ENCODE assay signal across 7 cellular contexts in the genomic region with DNA sequence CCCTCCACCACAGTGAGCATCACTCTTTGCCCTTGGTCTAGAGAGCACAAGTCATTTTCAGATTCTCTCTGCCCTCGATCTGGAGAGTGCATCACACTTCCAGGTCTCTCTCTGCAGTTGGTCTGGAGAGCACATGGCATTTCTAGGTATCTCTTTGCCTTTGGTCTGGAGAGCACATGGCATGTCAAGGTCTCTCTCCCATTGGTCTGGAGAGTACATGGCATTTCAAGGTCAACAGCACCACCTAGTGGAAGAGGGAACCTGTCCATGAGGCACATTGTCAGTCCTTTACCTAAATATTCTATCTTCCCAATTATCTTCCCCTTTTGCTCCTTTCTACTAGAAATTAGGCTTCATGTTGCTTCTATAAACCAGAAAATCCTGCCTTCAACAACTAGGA.
DNase-seq lines count a peak whose midpoint lies in the region; ATAC-seq and FAIRE-seq lines count a peak whose summit lies in the region.

No MANE protein-coding gene starts in this region.

- DNase-seq in HT-29 (ENCODE audit: low spot score) (peak; percentile 84), T1000 (lab: John Stamatoyannopoulos, UW) (peak; percentile 37), left kidney (ENCODE audit: low read depth, low spot score) (peak; percentile 32), AG08396 (ENCODE audit: low spot score) (no peak), HPDE6-E6E7 (ENCODE audit: extremely low spot score) (no peak)

- FAIRE-seq in G401.6 (lab: Jason Lieb, UNC): peak; percentile 93

- ATAC-seq in GM19438 (IDR thresholded peaks at IDR 0.05; ENCODE audit: low read depth, unreplicated experiment): peak; percentile 79

Comparison
In these comparisons a context has a peak if more than half of its experiments do, and no peak if none do; other contexts are left out.
1. DNase-seq: peak in HT-29 (single experiment), T1000 (single experiment) and left kidney (single experiment); none in AG08396 (single experiment) and HPDE6-E6E7 (single experiment).